8 cellular contexts compared by ENCODE assay signal in the genomic region with DNA sequence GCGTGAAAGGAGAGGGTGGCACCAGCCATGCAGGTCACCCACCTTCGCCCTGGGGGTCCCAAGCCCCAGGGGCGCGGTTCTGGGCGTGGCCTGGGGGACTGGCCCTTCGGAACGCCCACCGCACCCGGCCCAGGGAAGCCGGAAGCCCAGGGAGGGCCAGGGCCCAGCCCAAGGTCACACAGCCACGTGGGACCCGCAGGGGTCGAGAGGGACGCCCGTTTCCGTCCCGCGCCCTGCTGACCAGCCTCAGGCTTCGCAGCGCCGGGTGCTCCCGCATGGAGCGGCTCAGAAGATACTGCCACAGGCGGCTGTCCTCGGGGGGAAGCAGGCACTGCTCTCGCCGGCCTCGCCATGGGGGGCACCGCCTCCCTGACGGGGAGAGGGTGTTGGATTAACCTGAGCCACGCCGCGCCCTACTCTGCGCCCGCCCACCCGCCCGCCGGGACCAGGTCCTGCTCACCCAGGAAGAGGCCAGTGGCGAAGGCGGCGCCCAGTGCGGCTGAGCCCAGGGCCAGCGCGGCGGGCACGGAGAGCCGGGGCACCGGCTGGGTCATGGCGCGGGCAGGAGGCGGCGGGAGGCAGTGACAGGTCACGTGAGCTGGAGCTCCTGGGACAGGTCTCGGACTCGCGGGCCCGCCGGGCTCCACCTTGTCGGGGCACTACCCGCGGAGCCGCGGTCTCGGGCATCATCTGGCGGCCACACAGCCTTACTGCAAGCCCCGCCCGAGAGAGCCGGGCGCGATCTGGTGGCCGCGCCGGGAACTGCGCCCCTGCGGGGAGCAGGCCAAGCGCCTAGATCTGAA. TPM values are rescaled to one million over a fixed set of nuclear protein-coding genes. Genes with fewer than 3 reads are reported as not detected.
DNase-seq lines count a peak whose midpoint lies in the region; ATAC-seq and TF ChIP-seq lines count a peak whose summit lies in the region.

A gene (minus strand): TSS at position 583 of the 803 bp plus-strand sequence. CDS start 29 bp downstream, at position 554.

- WGBS in endodermal cell (ENCODE audit: insufficient coverage in 1 of 2, insufficient read length in 1 of 2), 2 experiments, result 1% methylated on average over 35 to 76 of the region's 76 CpGs

- H3K27me3 Mint-ChIP-seq in Calu3 (ENCODE audit: unreplicated experiment) (no peaks in the 10 kb centered on the region), endodermal cell (ENCODE audit: insufficient read depth) (no peaks in the 10 kb centered on the region), mesothelial cell of epicardium (ENCODE audit: low read depth) (peaks cover 2% of the 10 kb centered on the region)

- H3K9me3 ChIP-seq in endodermal cell (ENCODE audit: control insufficient read depth, low read length), result no peaks in the 10 kb centered on the region

- H3K4me3 Mint-ChIP-seq in Calu3 (ENCODE audit: low read depth, unreplicated experiment), result peak within 1 kb of the TSS; percentile 76
- peak within 1 kb of the TSS; percentile 55 for H3K4me3 Mint-ChIP-seq in endodermal cell
- peak within 1 kb of the TSS; percentile 69 for H3K4me3 Mint-ChIP-seq in mesothelial cell of epicardium

- peak; percentile 99 for DNase-seq in Calu3
- peak; percentile 90 for DNase-seq in HT1080 (ENCODE audit: low read depth)
- DNase-seq in NOMO-1 treated with dmso at 0.1 percent for 144 hours (lab: John Stamatoyannopoulos, UW; ENCODE audit: unreplicated experiment), result peak; percentile 88
- peak; percentile 78 for DNase-seq in activated CD8-positive, alpha-beta memory T cell treated with anti-CD3 and anti-CD28 coated beads, Interleukin-2, amount 50 U/mL, for 24 hours (ENCODE audit: extremely low read depth)
- DNase-seq in endodermal cell, result peak; percentile 99
- peak; percentile 83 to 96 for DNase-seq in mesothelial cell of epicardium (ENCODE audit: low spot score in 2 of 2, unreplicated experiment in 2 of 2)
- DNase-seq in stimulated activated CD8-positive, alpha-beta memory T cell treated with anti-CD3 and anti-CD28 coated beads, Interleukin-15, amount 100 ng/mL, for 4 hours (ENCODE audit: low read depth in 2 of 2), result peak; percentile 82

- CTCF ChIA-PET in Calu3 (lab: Charles Lee), result interaction anchor here (0.6 to 4.0 kb wide), 18 partner anchors 10 to 675 kb away, joined by 3 to 67 read pairs (median 4); a partner anchor contains a TSS

- no peaks in the 10 kb centered on the region for H3K27me3 ChIP-seq in endodermal cell (ENCODE audit: control insufficient read depth, insufficient read depth, low read length, poor library complexity, severe bottlenecking)

- no peaks in the 10 kb centered on the region for H3K9me3 Mint-ChIP-seq in Calu3 (ENCODE audit: low read depth, unreplicated experiment)
- H3K9me3 Mint-ChIP-seq in endodermal cell, result no peaks in the 10 kb centered on the region
- no peaks in the 10 kb centered on the region for H3K9me3 Mint-ChIP-seq in mesothelial cell of epicardium

- BruUV-seq in Calu3 (replicated peaks; lab: Mats Ljungman, UMichigan), result no TSS peak

- TF ChIP-seq CTCF in Calu3 (IDR thresholded peaks at IDR 0.05; ENCODE audit: unreplicated experiment) (peak; percentile 100), endodermal cell (conservative IDR thresholded peaks at IDR 0.05) (peak; percentile 100), mesothelial cell of epicardium (IDR thresholded peaks at IDR 0.05; ENCODE audit: unreplicated experiment) (peak; percentile 100)

- H3K27ac Mint-ChIP-seq in Calu3 (ENCODE audit: unreplicated experiment), result peak within 1 kb of the TSS; percentile 17
- no peak within 1 kb of the TSS for H3K27ac Mint-ChIP-seq in endodermal cell
- H3K27ac Mint-ChIP-seq in mesothelial cell of epicardium, result no peak within 1 kb of the TSS

- H3K4me1 Mint-ChIP-seq in Calu3 (ENCODE audit: low read depth, unreplicated experiment) (peaks cover 22% of the 10 kb centered on the region), endodermal cell (peaks cover 14% of the 10 kb centered on the region), mesothelial cell of epicardium (peaks cover 24% of the 10 kb centered on the region)

- H3K27ac ChIP-seq in endodermal cell (ENCODE audit: low read depth, low read length), result no peak within 1 kb of the TSS

- H3K36me3 Mint-ChIP-seq in Calu3 (ENCODE audit: insufficient read depth, unreplicated experiment) (peaks cover 54% of the 10 kb centered on the region), endodermal cell (ENCODE audit: low read depth) (peaks cover 25% of the 10 kb centered on the region), mesothelial cell of epicardium (peaks cover 12% of the 10 kb centered on the region)

- peak within 1 kb of the TSS; percentile 8 for H3K9ac ChIP-seq in endodermal cell (ENCODE audit: extremely low read depth, low read length, poor library complexity, severe bottlenecking)

- intact Hi-C loops in Calu3 (cut with micrococcal nuclease; ENCODE audit: unreplicated experiment), result loop anchor here (1.0 to 10.0 kb wide), 2 partner anchors 47 to 971 kb away; no protein-coding TSS in a partner anchor

- peaks cover 5% of the 10 kb centered on the region for H3K4me1 ChIP-seq in endodermal cell (ENCODE audit: control insufficient read depth, insufficient read depth, low read length)

- peaks cover 27% of the 10 kb centered on the region for H3K36me3 ChIP-seq in endodermal cell (ENCODE audit: control insufficient read depth, insufficient read depth, low read length)

- peak within 1 kb of the TSS; percentile 80 for H3K4me3 ChIP-seq in endodermal cell (ENCODE audit: low read length)

- peak; percentile 67 for ATAC-seq in GM21367 (IDR thresholded peaks at IDR 0.05; ENCODE audit: unreplicated experiment)

RNA-seq across cellular contexts. Expression of the gene that starts here (rescaled TPM):
- total RNA-seq in Calu3 (2022) (52.4 and 67.6 TPM in 2 replicates), endodermal cell (10 to 100 TPM in 1 of 2 donors, 1 to 10 TPM in 1; 9.6 to 14.4 TPM), mesothelial cell of epicardium (13.9 to 14.7 TPM (median 13.9 TPM) in 3 replicates)
- total RNA-seq in HT1080 (2014; rRNA removed; shearing (Covaris generic)), result 30.1 and 30.4 TPM in 2 replicates
- 16.4 and 19.4 TPM in 2 replicates for polyA plus RNA-seq in HT1080 (2015; cell fraction: cytosol; rRNA removed)
- polyA plus RNA-seq in HT1080 (2015; cell fraction: nucleus; rRNA removed), result 21.4 and 35.8 TPM in 2 replicates
- 9.8 TPM for polyA plus RNA-seq in endodermal cell (2013, experiment 1 of 2)
- polyA plus RNA-seq in endodermal cell (2013, experiment 2 of 2), result 9.0 TPM
